ENCODE assay signal across 8 cellular contexts in the genomic region with DNA sequence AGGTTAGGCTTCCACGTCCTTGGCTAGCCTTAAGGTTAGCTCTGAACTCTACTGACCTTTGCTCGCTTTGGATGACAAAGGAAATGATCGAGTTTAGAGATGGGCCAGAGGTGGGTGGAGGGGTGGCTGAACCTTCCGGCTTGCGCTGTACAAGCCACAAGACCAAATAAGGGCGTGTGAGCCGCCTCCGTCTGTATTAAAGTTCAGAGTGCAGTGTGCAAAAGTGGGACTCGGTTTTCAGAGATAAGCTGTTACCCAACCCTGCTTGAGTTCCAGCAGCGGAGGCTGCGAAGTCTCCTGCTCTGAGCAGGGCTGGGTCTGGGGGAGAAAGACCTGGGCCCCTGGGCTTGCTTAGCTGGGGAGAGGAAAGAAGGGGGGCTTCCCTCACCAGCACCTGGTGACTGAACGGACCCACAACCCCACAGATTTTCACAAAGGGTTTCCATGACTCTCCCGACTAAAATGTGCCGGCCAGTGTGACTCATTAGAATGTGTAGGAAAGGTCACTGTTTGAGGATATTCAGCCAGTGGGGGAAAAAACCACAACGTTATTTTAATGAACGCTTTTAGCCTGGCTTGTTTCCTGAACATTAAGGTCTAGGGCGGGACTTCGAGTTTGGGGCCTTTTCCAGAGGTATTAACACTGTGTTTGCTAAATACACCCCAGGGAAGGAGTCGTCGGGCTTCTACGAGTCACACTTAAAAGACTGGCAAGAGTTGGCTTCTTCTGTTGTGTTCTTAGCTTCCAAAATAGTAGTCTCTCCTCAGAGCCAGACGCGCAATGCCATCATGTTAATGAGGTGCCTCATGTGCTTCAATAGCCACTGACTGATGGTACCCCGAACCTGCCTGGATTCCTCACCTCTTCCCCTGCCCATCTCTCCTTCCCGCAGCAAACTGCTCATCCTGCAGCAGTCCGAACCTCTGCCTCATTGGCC.
DNase-seq lines count a peak whose midpoint lies in the region; ATAC-seq, FAIRE-seq and TF ChIP-seq lines count a peak whose summit lies in the region.

No MANE protein-coding gene starts in this region.

- peak overlapping the region; percentile 70 for H3K4me2 ChIP-seq in mammary epithelial cell (ENCODE audit: insufficient read depth, low read depth, low read length)

- no peaks in the 10 kb centered on the region for H3K79me2 ChIP-seq in mammary epithelial cell (ENCODE audit: insufficient read depth, low read length)

- no peaks in the 10 kb centered on the region for H4K20me1 ChIP-seq in mammary epithelial cell (ENCODE audit: insufficient read depth, low read length)

- H3K4me1 ChIP-seq in mammary epithelial cell (ENCODE audit: insufficient read depth, low read length) = peaks cover 52% of the 10 kb centered on the region

- peak overlapping the region; percentile 75 for H3K27ac ChIP-seq in mammary epithelial cell (ENCODE audit: insufficient read depth, low read depth, low read length)

- intact Hi-C loops in mammary epithelial cell (cut with micrococcal nuclease) = loop anchor here (1.0 to 10.0 kb wide), 2 partner anchors 59 to 71 kb away; a partner anchor contains a TSS

- peak; percentile 76 for ATAC-seq in GM21423 (IDR thresholded peaks at IDR 0.05; ENCODE audit: unreplicated experiment)

- no peaks in the 10 kb centered on the region for H3K27me3 ChIP-seq in mammary epithelial cell (ENCODE audit: insufficient read depth, low read length)

- in situ Hi-C loops in mammary epithelial cell (cut with MboI; ENCODE audit: low sequenced_read_pairs in 2 of 2) = no loop called here

- CTCF ChIA-PET in mammary epithelial cell (lab: Charles Lee; ENCODE audit: low non-redundant PET) = interaction anchor here (0.5 to 0.7 kb wide), 2 partner anchors 66 to 250 kb away, joined by 3 to 5 read pairs; no protein-coding TSS in a partner anchor

- peak; percentile 88 for FAIRE-seq in HTR-8/SVneo (lab: Jason Lieb, UNC)

- no peaks in the 10 kb centered on the region for H3K9me3 ChIP-seq in mammary epithelial cell (replicated peaks; ENCODE audit: insufficient read depth, low read length)

- H2AFZ ChIP-seq in mammary epithelial cell (ENCODE audit: low read depth, low read length) = peak overlapping the region; percentile 74

- dilution Hi-C loops in mammary epithelial cell (cut with HindIII; ENCODE audit: low sequenced_read_pairs) = loop anchor here (5.0 kb wide), 1 partner anchor 66 kb away; a partner anchor contains a TSS

- TF ChIP-seq CTCF in mammary epithelial cell (conservative IDR thresholded peaks at IDR 0.05 in 1 of 2, IDR thresholded peaks at IDR 0.05 in 1 of 2; ENCODE audit: extremely low read depth in 1 of 2, insufficient read depth in 1 of 2, low read depth in 1 of 2, low read length in 2 of 2) = no peak

- peak overlapping the region; percentile 61 for H3K9ac ChIP-seq in mammary epithelial cell (ENCODE audit: insufficient read depth, low read length)

- DNase-seq in COLO829 (ENCODE audit: low spot score) = peak; percentile 91
- peak; percentile 96 for DNase-seq in HTR-8/SVneo (ENCODE audit: insufficient read length, low spot score)
- peak; percentile 85 for DNase-seq in UCSD-AML1 (lab: John Stamatoyannopoulos, UW; ENCODE audit: unreplicated experiment)
- DNase-seq in mammary epithelial cell = peak; percentile 93
- DNase-seq in islet precursor cell = peak; percentile 99
- peak; percentile 30 to 42 for DNase-seq in stimulated activated CD4-positive, alpha-beta T cell treated with anti-CD3 and anti-CD28 coated beads, Interleukin-1b, Interleukin-23, amount 100 ng/mL, for 1 hour (ENCODE audit: low read depth in 2 of 2)
- DNase-seq in NCI-H2029 treated with DMSO at 0.1 percent for 48 hours (lab: John Stamatoyannopoulos, UW) = no peak

- peak overlapping the region in 2 of 3 experiments; percentile 11 to 35 for H3K4me3 ChIP-seq in mammary epithelial cell (replicated peaks in 1 of 3; ENCODE audit: insufficient read depth in 1 of 3, low read depth in 2 of 3, low read length in 3 of 3)

- TSS peak; percentile 62 for BruUV-seq in mammary epithelial cell (replicated peaks; lab: Mats Ljungman, UMichigan)

- H3K36me3 ChIP-seq in mammary epithelial cell (ENCODE audit: insufficient read depth, low read length) = no peaks in the 10 kb centered on the region

- WGBS in mammary epithelial cell (ENCODE audit: low coverage, missing lambda C conversion rate) = 16% methylated on average over 22 of the region's 26 CpGs
